In the genomic region with DNA sequence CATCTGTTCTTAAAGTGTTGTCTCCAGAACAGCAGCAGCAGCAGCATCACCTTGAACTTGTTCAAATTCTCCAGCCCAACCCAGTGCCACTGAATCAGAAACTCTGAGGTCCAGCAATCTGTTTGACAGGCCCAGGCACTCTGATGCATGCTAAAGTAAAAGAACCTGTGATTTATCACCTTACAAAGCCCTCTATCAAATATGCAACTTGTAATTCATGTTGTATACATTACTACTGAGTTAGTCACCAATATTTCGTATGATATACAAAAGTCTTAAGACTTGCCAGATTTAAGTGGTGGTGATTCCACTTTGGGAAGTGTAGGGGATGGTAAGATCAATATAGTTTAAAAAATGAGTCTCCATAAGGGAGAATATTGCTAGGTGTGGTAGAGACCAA, we compare ENCODE assay signal across 7 cellular contexts.
"Had no signal": no experiment of that assay in that cellular context is flagged by ENCODE, and none has a peak within 500 bp of the region (broad histone marks: within the 10 kb centered on the region; RNA-seq: fewer than 3 reads in every experiment).

No MANE protein-coding gene starts in this region.

- ATAC-seq: GM23338, HCT116, HepG2 had no signal

- H3K36me3 Mint-ChIP-seq: IgD-negative memory B cell had no signal

- H3K4me3 ChIP-seq: GM23338 had no signal

- H2AFZ ChIP-seq: GM23338 had no signal

- H3K27me3 Mint-ChIP-seq: IgD-negative memory B cell had no signal

- H3K4me2 ChIP-seq: GM23338 had no signal

- H3K4me3 Mint-ChIP-seq: GM23338, H9, HFFc6, IgD-negative memory B cell had no signal

- H3K9me3 Mint-ChIP-seq: GM23338, H9, HFFc6, IgD-negative memory B cell had no signal

- H3K27ac ChIP-seq: HL-60 had no signal

- DNase-seq: H9, HFFc6 had no signal

- H3K27ac Mint-ChIP-seq: GM23338, H9, HFFc6, IgD-negative memory B cell had no signal
